16 cellular contexts compared by ENCODE assay signal in genomic region chr4:173399016-173399415, GRCh38. TPM values are rescaled to one million over a fixed set of nuclear protein-coding genes. Genes with fewer than 3 reads are reported as not detected.
DNase-seq lines count a peak whose midpoint lies in the region; ATAC-seq, FAIRE-seq and TF ChIP-seq lines count a peak whose summit lies in the region.
"Had no signal": no experiment of that assay in that cellular context is flagged by ENCODE, and none has a peak within 500 bp of the region (broad histone marks: within the 10 kb centered on the region; RNA-seq: fewer than 3 reads in every experiment).

SCRG1 (minus strand) TSS chr4:173399116; CDS start chr4:173391414, 7,702 bp downstream.

- peak; percentile 35; the same call in 1 of the 3 replicates for ATAC-seq in K562
- no peak for ATAC-seq in GM18519 (IDR thresholded peaks at IDR 0.05; ENCODE audit: low FRiP score, unreplicated experiment)
- ATAC-seq: natural killer cell had no signal

- H3K36me3 ChIP-seq in K562 (ENCODE audit: control insufficient read depth, insufficient read depth, low read length) (no peaks in the 10 kb centered on the region), osteoblast (ENCODE audit: insufficient read depth, low read length) (peaks cover 4% of the 10 kb centered on the region)
- H3K36me3 ChIP-seq: Peyer's patch had no signal

- POLR2A ChIA-PET in K562 (lab: Yijun Ruan, JAX): interaction anchor here (0.8 to 1.6 kb wide), 3 partner anchors 12 to 66 kb away, joined by 3 to 5 read pairs (median 3); no protein-coding TSS in a partner anchor

- no peak within 1 kb of the TSS for H2AFZ ChIP-seq in K562 (ENCODE audit: low read depth, low read length)
- H2AFZ ChIP-seq in osteoblast (ENCODE audit: low read length): peak within 1 kb of the TSS; percentile 38

- peaks cover 0 to 2% of the 10 kb centered on the region in 2 experiments; a peak in 1 of 5 replicates for H3K27me3 ChIP-seq in K562 (ENCODE audit: control insufficient read depth in 2 of 2, insufficient read depth in 2 of 2, low read length in 2 of 2)
- H3K27me3 ChIP-seq in osteoblast (ENCODE audit: insufficient read depth, low read length): no peaks in the 10 kb centered on the region
- H3K27me3 ChIP-seq: Peyer's patch, upper lobe of left lung had no signal

- peak within 1 kb of the TSS in 1 of 2 experiments; percentile 50; a peak in 1 of 4 replicates for H3K9ac ChIP-seq in K562 (ENCODE audit: insufficient read depth in 1 of 2, low read depth in 2 of 2, low read length in 2 of 2)

- H4K20me1 ChIP-seq in K562 (replicated peaks; ENCODE audit: control insufficient read depth, insufficient read depth, low read length) (no peaks in the 10 kb centered on the region), osteoblast (ENCODE audit: insufficient read depth, low read length) (no peaks in the 10 kb centered on the region)

- WGBS in K562 (ENCODE audit: insufficient coverage, low coverage, missing lambda C conversion rate): 4% methylated on average over 4 of the region's 4 CpGs

- in situ Hi-C loops in K562 (cut with MboI): no loop called here

- no peak within 1 kb of the TSS for H3K27ac ChIP-seq in K562 (ENCODE audit: extremely low read depth, low read depth, low read length)
- peak within 1 kb of the TSS; percentile 54 for H3K27ac ChIP-seq in osteoblast (ENCODE audit: low read depth, low read length)
- H3K27ac ChIP-seq: Peyer's patch, upper lobe of left lung had no signal

- intact Hi-C loops in K562 (cut with micrococcal nuclease): no loop called here

- no peaks in the 10 kb centered on the region for H3K79me2 ChIP-seq in K562 (ENCODE audit: control insufficient read depth, insufficient read depth, low read length)
- no peaks in the 10 kb centered on the region for H3K79me2 ChIP-seq in osteoblast (ENCODE audit: insufficient read depth, low read length)

- H3K9me1 ChIP-seq in K562 (ENCODE audit: control insufficient read depth, insufficient read depth, low read length): no peaks in the 10 kb centered on the region

- no peak for TF ChIP-seq POLR2A in K562 (conservative IDR thresholded peaks at IDR 0.05)

- DNase-seq in Ammon's horn (ENCODE audit: low spot score) (peak; percentile 90), K562 (ENCODE audit: extremely low read depth in 1 of 4, low spot score in 3 of 4) (no peak), hippocampal formation (lab: John Stamatoyannopoulos, UW) (peak; percentile 45 to 61), osteoblast (ENCODE audit: insufficient read length, low spot score, missing footprints) (no peak), D341Med (ENCODE audit: low spot score) (no peak), SW480 (ENCODE audit: low spot score) (no peak)
- DNase-seq in activated effector memory CD4-positive, alpha-beta T cell treated with anti-CD3 and anti-CD28 coated beads, Interleukin-2, amount 50 U/mL, for 16 hours: no peak
- DNase-seq: ACHN, natural killer cell, NCI-H1105, Peyer's patch, upper lobe of left lung had no signal

- H3K4me1 ChIP-seq in K562 (replicated peaks in 1 of 2; ENCODE audit: control insufficient read depth in 2 of 2, insufficient read depth in 2 of 2, low read length in 2 of 2) (no peaks in the 10 kb centered on the region), osteoblast (ENCODE audit: insufficient read depth, low read length) (peaks cover 16% of the 10 kb centered on the region)
- H3K4me1 ChIP-seq: Peyer's patch, upper lobe of left lung had no signal

- TF ChIP-seq CTCF in K562 (IDR thresholded peaks at IDR 0.05 in 2 of 3, conservative IDR thresholded peaks at IDR 0.05 in 1 of 3; ENCODE audit: insufficient read depth in 2 of 3, low read depth in 1 of 3, low read length in 3 of 3) (no peak), osteoblast (IDR thresholded peaks at IDR 0.05; ENCODE audit: extremely low read depth, low read depth, low read length) (no peak)

- no peak within 1 kb of the TSS for H3K4me2 ChIP-seq in K562 (ENCODE audit: insufficient read depth, low read length)
- H3K4me2 ChIP-seq in osteoblast (ENCODE audit: insufficient read depth, low read length): peak within 1 kb of the TSS; percentile 26

- FAIRE-seq in K562 (lab: Jason Lieb, UNC): no peak
- FAIRE-seq: islet of Langerhans had no signal

- CTCF ChIA-PET in K562 (lab: Yijun Ruan, JAX; ENCODE audit: low intra/inter-chr PET ratio): no interaction called here

- H3K4me3 ChIP-seq in K562: no peak within 1 kb of the TSS
- peak within 1 kb of the TSS; percentile 14 for H3K4me3 ChIP-seq in osteoblast (ENCODE audit: insufficient read depth, low read length)
- H3K4me3 ChIP-seq: Peyer's patch, upper lobe of left lung had no signal

- no peak for TF ChIP-seq RAD21 in K562 (CRISPR knock-in tag; conservative IDR thresholded peaks at IDR 0.05 in 1 of 2, IDR thresholded peaks at IDR 0.05 in 1 of 2)

- BruUV-seq in K562 (replicated peaks; lab: Mats Ljungman, UMichigan): no TSS peak

- no peak for TF ChIP-seq EP300 in K562 (IDR thresholded peaks at IDR 0.05; ENCODE audit: low read length)

- H3K9me3 ChIP-seq in K562 (replicated peaks; ENCODE audit: control insufficient read depth, insufficient read depth, low read depth, low read length): no peaks in the 10 kb centered on the region
- no peaks in the 10 kb centered on the region for H3K9me3 ChIP-seq in osteoblast (ENCODE audit: low read depth, low read length)
- H3K9me3 ChIP-seq: Peyer's patch, upper lobe of left lung had no signal

TF ChIP-seq in K562, 482 proteins besides CTCF, POLR2A, EP300 and RAD21 (continues in another document):
- TF ChIP-seq ZBTB12 (CRISPR knock-in tag; IDR thresholded peaks at IDR 0.05) (no peak), ZBTB11 (CRISPR knock-in tag; IDR thresholded peaks at IDR 0.05) (no peak), ARID3A (IDR thresholded peaks at IDR 0.05; ENCODE audit: borderline replicate concordance, low read depth, low read length) (no peak)

RNA-seq across cellular contexts. Expression of gene SCRG1, which starts in this region (rescaled TPM):
- not detected in 2 replicates for total RNA-seq in K562 (2011; cell fraction: chromatin; rRNA removed; ENCODE audit: low replicate concordance)
- total RNA-seq in K562 (2011; cell fraction: nucleolus; rRNA removed): not detected in 2 replicates
- not detected in 2 replicates for total RNA-seq in K562 (2011; cell fraction: nucleoplasm; rRNA removed)
- not detected in 2 replicates for total RNA-seq in K562 (2014; rRNA removed)
- not detected in 2 replicates for total RNA-seq in K562 (2014; rRNA removed; fragmentation: Illumina TruSeq; extraction: Trizol)
- not detected in 2 replicates for total RNA-seq in K562 (2015; rRNA removed; fragmentation: Illumina TruSeq; extraction: Trizol)
- not detected in 2 replicates for total RNA-seq in K562 (2021)
- not detected in 2 replicates for polyA plus RNA-seq in K562 (2011; rRNA removed)
- not detected in 2 replicates for polyA plus RNA-seq in K562 (2011; cell fraction: cytosol; rRNA removed)
- not detected in 2 replicates for polyA plus RNA-seq in K562 (2011; cell fraction: nucleus; rRNA removed)
- 0.03 and 0.04 TPM in 2 replicates for polyA plus RNA-seq in K562 (2012)
- not detected in 2 replicates for polyA plus RNA-seq in K562 (2014; fragmentation: Illumina TruSeq; extraction: Trizol)
- under 1 TPM; 0.01 TPM for polyA plus RNA-seq in K562 (2014; fragmentation: Nextera tagmentation; extraction: Ambion mirVana)
- polyA plus RNA-seq in K562 (2014; rRNA removed): not detected in 2 replicates
- polyA minus RNA-seq in K562 (2011; rRNA and poly(A)+ RNA removed): not detected in 2 replicates
- not detected in 2 replicates for polyA minus RNA-seq in K562 (2011; cell fraction: cytosol; rRNA and poly(A)+ RNA removed)
- not detected in 2 replicates for polyA minus RNA-seq in K562 (2011; cell fraction: nucleus; rRNA and poly(A)+ RNA removed)
- total RNA-seq in osteoblast: 0.88 and 7.6 TPM in 2 replicates
- total RNA-seq: activated T-helper 2 cell treated with anti-CD3 and anti-CD28 coated beads, Interferon-gamma antibody, Interleukin-2, Interleukin-4, amounts not matched to agents 10 μg/mL and 5 μg/mL and 100 μg/mL, durations not matched to agents 14 hours and 24 hours and 36 hours; natural killer cell; NCI-H460; Peyer's patch had no signal

Comparison
In these comparisons a context has a peak if more than half of its experiments do, and no peak if none do; other contexts are left out.
1. Peak in ATAC-seq in K562; RNA of the gene not detected or under 1 TPM.
2. DNase-seq: peak in Ammon's horn (single experiment) and hippocampal formation (2 of 2); none in K562 (0 of 4), osteoblast (single experiment), activated effector memory CD4-positive, alpha-beta T cell treated with anti-CD3 and anti-CD28 coated beads, Interleukin-2, amount 50 U/mL, for 16 hours (single experiment), D341Med (single experiment) and SW480 (single experiment).